Comparison of ENCODE assay signal across 9 cellular contexts in the genomic region with DNA sequence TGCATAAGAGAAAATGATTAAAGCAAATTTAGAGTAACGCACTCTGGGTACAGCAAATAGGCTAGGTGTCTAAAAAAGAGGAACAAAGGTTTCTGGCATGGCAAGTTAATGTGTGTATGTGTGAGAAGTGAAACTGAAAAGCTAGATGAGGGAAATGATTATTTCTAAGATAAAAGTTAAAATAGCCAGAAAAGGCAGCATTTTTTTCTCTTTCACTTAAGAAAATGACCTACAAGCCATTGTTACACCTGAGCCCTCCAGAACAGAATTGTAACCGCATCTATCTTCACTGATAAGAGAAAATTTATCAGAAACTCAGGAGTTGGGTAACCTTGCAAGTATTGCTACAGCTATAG.
DNase-seq lines count a peak whose midpoint lies in the region; ATAC-seq lines count a peak whose summit lies in the region.
"Had no signal": no experiment of that assay in that cellular context is flagged by ENCODE, and none has a peak within 500 bp of the region (broad histone marks: within the 10 kb centered on the region; RNA-seq: fewer than 3 reads in every experiment).

No MANE protein-coding gene starts in this region.

- peak; percentile 99 for ATAC-seq in GM19324 (IDR thresholded peaks at IDR 0.05; ENCODE audit: low FRiP score, unreplicated experiment)
- peak; percentile 98 for ATAC-seq in HG02852 (IDR thresholded peaks at IDR 0.05; ENCODE audit: unreplicated experiment)
- ATAC-seq in stimulated activated memory B cell treated with anti-CD40 and anti-IgM and Interleukin-4, amounts not matched to agents 10 μg/mL and 1 μg/mL and 100 μg/mL, for 72 hours: peak; percentile 85
- ATAC-seq: activated naive CD8-positive, alpha-beta T cell treated with anti-CD3 and anti-CD28 coated beads, Interleukin-2, amount 50 U/mL, for 24 hours had no signal

- H3K27ac Mint-ChIP-seq in stimulated activated memory B cell treated with anti-CD40 and anti-IgM and Interleukin-4, amounts not matched to agents 10 μg/mL and 1 μg/mL and 100 μg/mL, for 72 hours: peak overlapping the region; percentile 59
- H3K27ac Mint-ChIP-seq: activated naive CD8-positive, alpha-beta T cell treated with anti-CD3 and anti-CD28 coated beads, Interleukin-2, amount 50 U/mL, for 24 hours; stimulated activated naive CD8-positive, alpha-beta T cell treated with anti-CD3 and anti-CD28 coated beads, Interleukin-15, Interleukin-2, amounts not matched to agents 100 ng/mL and 50 ng/mL, for 24 hours had no signal

- no peak overlapping the region for H3K4me3 Mint-ChIP-seq in stimulated activated memory B cell treated with anti-CD40 and anti-IgM and Interleukin-4, amounts not matched to agents 10 μg/mL and 1 μg/mL and 100 μg/mL, for 72 hours
- H3K4me3 Mint-ChIP-seq: activated naive CD8-positive, alpha-beta T cell treated with anti-CD3 and anti-CD28 coated beads, Interleukin-2, amount 50 U/mL, for 24 hours; stimulated activated naive CD8-positive, alpha-beta T cell treated with anti-CD3 and anti-CD28 coated beads, Interleukin-15, Interleukin-2, amounts not matched to agents 100 ng/mL and 50 ng/mL, for 24 hours had no signal

- no peaks in the 10 kb centered on the region for H3K36me3 Mint-ChIP-seq in stimulated activated memory B cell treated with anti-CD40 and anti-IgM and Interleukin-4, amounts not matched to agents 10 μg/mL and 1 μg/mL and 100 μg/mL, for 72 hours

- no peaks in the 10 kb centered on the region for H3K9me3 Mint-ChIP-seq in stimulated activated memory B cell treated with anti-CD40 and anti-IgM and Interleukin-4, amounts not matched to agents 10 μg/mL and 1 μg/mL and 100 μg/mL, for 72 hours
- H3K9me3 Mint-ChIP-seq: activated naive CD8-positive, alpha-beta T cell treated with anti-CD3 and anti-CD28 coated beads, Interleukin-2, amount 50 U/mL, for 24 hours; stimulated activated naive CD8-positive, alpha-beta T cell treated with anti-CD3 and anti-CD28 coated beads, Interleukin-15, Interleukin-2, amounts not matched to agents 100 ng/mL and 50 ng/mL, for 24 hours had no signal

- in situ Hi-C loops in KBM-7 (cut with MboI; ENCODE audit: low pct_unique_long_range_greater_than_20kb, low sequenced_read_pairs): no loop called here
- in situ Hi-C loops in G401 (cut with HindIII; ENCODE audit: low sequenced_read_pairs): no loop called here

- peaks cover 25% of the 10 kb centered on the region for H3K4me1 Mint-ChIP-seq in stimulated activated memory B cell treated with anti-CD40 and anti-IgM and Interleukin-4, amounts not matched to agents 10 μg/mL and 1 μg/mL and 100 μg/mL, for 72 hours
- H3K4me1 Mint-ChIP-seq: activated naive CD8-positive, alpha-beta T cell treated with anti-CD3 and anti-CD28 coated beads, Interleukin-2, amount 50 U/mL, for 24 hours had no signal

- DNase-seq in KBM-7 (peak; percentile 15), cerebellar cortex (ENCODE audit: low spot score) (no peak), T-helper 2 cell (no peak), G401 (ENCODE audit: low spot score) (no peak)
- DNase-seq: activated naive CD8-positive, alpha-beta T cell treated with anti-CD3 and anti-CD28 coated beads, Interleukin-2, amount 50 U/mL, for 24 hours had no signal

- no peaks in the 10 kb centered on the region for H3K27me3 Mint-ChIP-seq in stimulated activated memory B cell treated with anti-CD40 and anti-IgM and Interleukin-4, amounts not matched to agents 10 μg/mL and 1 μg/mL and 100 μg/mL, for 72 hours
- H3K27me3 Mint-ChIP-seq: stimulated activated naive CD8-positive, alpha-beta T cell treated with anti-CD3 and anti-CD28 coated beads, Interleukin-15, Interleukin-2, amounts not matched to agents 100 ng/mL and 50 ng/mL, for 24 hours had no signal
